ENCODE assay signal across 13 cellular contexts in genomic region chr2:239814917-239815637, GRCh38.
DNase-seq lines count a peak whose midpoint lies in the region; ATAC-seq, FAIRE-seq and TF ChIP-seq lines count a peak whose summit lies in the region.
"Had no signal": no experiment of that assay in that cellular context is flagged by ENCODE, and none has a peak within 500 bp of the region (broad histone marks: within the 10 kb centered on the region; RNA-seq: fewer than 3 reads in every experiment).

No MANE protein-coding gene starts in this region.

- TF ChIP-seq POLR2A in esophagus squamous epithelium (IDR thresholded peaks at IDR 0.05) (no peak), suprapubic skin (IDR thresholded peaks at IDR 0.05) (no peak), H54 (IDR thresholded peaks at IDR 0.05; ENCODE audit: low read depth, low read length) (no peak)

- DNase-seq in NCI-H2196 (lab: John Stamatoyannopoulos, UW; ENCODE audit: unreplicated experiment) (peak; percentile 34), esophagus squamous epithelium (lab: John Stamatoyannopoulos, UW) (no peak), mesenteric fat pad (ENCODE audit: low spot score) (peak; percentile 82), suprapubic skin (ENCODE audit: low spot score in 2 of 2) (peak; percentile 78 to 79), amniotic stem cell (lab: John Stamatoyannopoulos, UW) (no peak), H54 (ENCODE audit: insufficient read length, low spot score) (no peak)
- DNase-seq: activated naive CD4-positive, alpha-beta T cell treated with anti-CD3 and anti-CD28 coated beads, Interleukin-2, amount 10 ng/mL, durations not matched to agents 7 days and 5 days; GDM1; MM.1S; NCI-H446 had no signal

- intact Hi-C loops in esophagus squamous epithelium (cut with DNase I): no loop called here

- WGBS in esophagus squamous epithelium, 2 donors: 47 to 68% methylated on average over 13 to 16 of the region's 19 CpGs
- WGBS in suprapubic skin: 57% methylated on average over 5 of the region's 19 CpGs

- H3K27ac ChIP-seq in esophagus squamous epithelium: peak overlapping the region; percentile 31 to 94 (median 84)
- peak overlapping the region; percentile 24 for H3K27ac ChIP-seq in suprapubic skin
- H3K27ac ChIP-seq: epithelial cell of prostate had no signal

- no peak for TF ChIP-seq EP300 in suprapubic skin (IDR thresholded peaks at IDR 0.05)

- H3K36me3 ChIP-seq in esophagus squamous epithelium (no peaks in the 10 kb centered on the region), suprapubic skin (no peaks in the 10 kb centered on the region)

- no peak overlapping the region for H3K4me3 ChIP-seq in esophagus squamous epithelium
- no peak overlapping the region for H3K4me3 ChIP-seq in suprapubic skin

- ATAC-seq in HG03457 (IDR thresholded peaks at IDR 0.05; ENCODE audit: unreplicated experiment): no peak

- H3K4me1 ChIP-seq in esophagus squamous epithelium (peaks cover 4 to 27% (median 20%) of the 10 kb centered on the region in 3 donors), suprapubic skin (peaks cover 14% of the 10 kb centered on the region)

- no peak for FAIRE-seq in H54 (lab: Jason Lieb, UNC)
- FAIRE-seq: H1 had no signal

- H3K27me3 ChIP-seq in esophagus squamous epithelium (peaks cover 0 to 7% (median 0%) of the 10 kb centered on the region in 4 donors), suprapubic skin (peaks cover under 1% of the 10 kb centered on the region)

- no peak for TF ChIP-seq CTCF in esophagus squamous epithelium (IDR thresholded peaks at IDR 0.05)
- no peak for TF ChIP-seq CTCF in suprapubic skin (IDR thresholded peaks at IDR 0.05)

- H3K9me3 ChIP-seq in esophagus squamous epithelium (no peaks in the 10 kb centered on the region), suprapubic skin (no peaks in the 10 kb centered on the region)

Comparison
In these comparisons a context has a peak if more than half of its experiments do, and no peak if none do; other contexts are left out.
1. DNase-seq: peak in NCI-H2196 (single experiment), mesenteric fat pad (single experiment) and suprapubic skin (2 of 2); none in esophagus squamous epithelium (single experiment), amniotic stem cell (single experiment) and H54 (single experiment).